Comparison of ENCODE assay signal across 1 cellular context in the genomic region with DNA sequence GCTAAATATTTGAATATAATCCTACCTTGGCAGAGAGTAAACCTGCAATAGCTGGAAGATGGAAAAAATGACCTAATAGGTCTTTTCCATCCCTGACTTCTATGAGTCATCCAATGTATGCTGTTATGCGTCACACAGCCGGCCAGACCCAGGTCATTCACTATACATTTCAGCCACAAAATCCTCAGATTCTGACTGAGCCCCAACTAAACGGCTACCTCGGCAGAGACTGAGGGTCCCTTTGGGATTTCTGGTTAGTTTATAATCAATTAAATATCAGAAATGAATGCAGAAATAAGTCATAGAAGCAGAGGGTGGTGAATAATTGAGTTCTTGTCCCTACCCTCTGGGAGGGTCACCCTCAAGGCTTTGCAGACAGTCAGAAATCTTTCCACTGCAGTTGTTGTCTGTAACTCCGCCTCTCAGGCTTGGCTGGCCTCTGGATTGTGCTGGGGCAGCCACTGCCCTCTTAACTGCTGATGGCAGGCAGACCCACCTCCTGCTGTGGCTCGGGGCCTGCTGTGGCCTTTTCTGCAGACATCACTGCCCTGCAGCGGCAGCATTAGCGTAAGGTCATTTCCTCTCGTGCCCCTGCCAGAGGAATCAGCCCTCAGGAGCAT.
TF ChIP-seq lines count a peak whose summit lies in the region.

No MANE protein-coding gene starts in this region.

TF ChIP-seq in SK-N-SH, 30 proteins besides CTCF, POLR2A, EP300 and RAD21 (continued from another document):
- TF ChIP-seq GATA2 (CRISPR knock-in tag; IDR thresholded peaks at IDR 0.05) (no peak), CHD2 (IDR thresholded peaks at IDR 0.05; ENCODE audit: low read length, partially characterized antibody) (no peak), RCOR1 (IDR thresholded peaks at IDR 0.05; ENCODE audit: low read length) (no peak), ELF1 (IDR thresholded peaks at IDR 0.05) (no peak), RFX5 (IDR thresholded peaks at IDR 0.05; ENCODE audit: low read length) (no peak), YY1 (IDR thresholded peaks at IDR 0.05; ENCODE audit: low read depth) (0 out of 2 replicates have a peak, but pooled peaks have one; percentile 24), RXRA (IDR thresholded peaks at IDR 0.05; ENCODE audit: borderline replicate concordance, low read depth) (peak; percentile 61; the same call in 1 of the 2 replicates), GABPA (IDR thresholded peaks at IDR 0.05; ENCODE audit: low read depth) (no peak), FOXM1 (IDR thresholded peaks at IDR 0.05; ENCODE audit: low read depth) (no peak), NFIC (IDR thresholded peaks at IDR 0.05; ENCODE audit: borderline replicate concordance) (peak; percentile 53), FOXJ3 (CRISPR knock-in tag; IDR thresholded peaks at IDR 0.05) (peak; percentile 57; the same call in 1 of the 2 replicates), REST (IDR thresholded peaks at IDR 0.05; ENCODE audit: low read depth, low read length) (no peak), FOSL2 (IDR thresholded peaks at IDR 0.05; ENCODE audit: borderline replicate concordance, low read depth) (peak; percentile 90)
- TF ChIP-seq, protein P1, sequence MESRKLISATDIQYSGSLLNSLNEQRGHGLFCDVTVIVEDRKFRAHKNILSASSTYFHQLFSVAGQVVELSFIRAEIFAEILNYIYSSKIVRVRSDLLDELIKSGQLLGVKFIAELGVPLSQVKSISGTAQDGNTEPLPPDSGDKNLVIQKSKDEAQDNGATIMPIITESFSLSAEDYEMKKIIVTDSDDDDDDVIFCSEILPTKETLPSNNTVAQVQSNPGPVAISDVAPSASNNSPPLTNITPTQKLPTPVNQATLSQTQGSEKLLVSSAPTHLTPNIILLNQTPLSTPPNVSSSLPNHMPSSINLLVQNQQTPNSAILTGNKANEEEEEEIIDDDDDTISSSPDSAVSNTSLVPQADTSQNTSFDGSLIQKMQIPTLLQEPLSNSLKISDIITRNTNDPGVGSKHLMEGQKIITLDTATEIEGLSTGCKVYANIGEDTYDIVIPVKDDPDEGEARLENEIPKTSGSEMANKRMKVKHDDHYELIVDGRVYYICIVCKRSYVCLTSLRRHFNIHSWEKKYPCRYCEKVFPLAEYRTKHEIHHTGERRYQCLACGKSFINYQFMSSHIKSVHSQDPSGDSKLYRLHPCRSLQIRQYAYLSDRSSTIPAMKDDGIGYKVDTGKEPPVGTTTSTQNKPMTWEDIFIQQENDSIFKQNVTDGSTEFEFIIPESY (IDR thresholded peaks at IDR 0.05; ENCODE audit: borderline replicate concordance, low read depth), result no peak
- TF ChIP-seq, protein P2, sequence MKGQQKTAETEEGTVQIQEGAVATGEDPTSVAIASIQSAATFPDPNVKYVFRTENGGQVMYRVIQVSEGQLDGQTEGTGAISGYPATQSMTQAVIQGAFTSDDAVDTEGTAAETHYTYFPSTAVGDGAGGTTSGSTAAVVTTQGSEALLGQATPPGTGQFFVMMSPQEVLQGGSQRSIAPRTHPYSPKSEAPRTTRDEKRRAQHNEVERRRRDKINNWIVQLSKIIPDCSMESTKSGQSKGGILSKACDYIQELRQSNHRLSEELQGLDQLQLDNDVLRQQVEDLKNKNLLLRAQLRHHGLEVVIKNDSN (IDR thresholded peaks at IDR 0.05; ENCODE audit: borderline replicate concordance, low read depth), result no peak
- TF ChIP-seq, protein P3, sequence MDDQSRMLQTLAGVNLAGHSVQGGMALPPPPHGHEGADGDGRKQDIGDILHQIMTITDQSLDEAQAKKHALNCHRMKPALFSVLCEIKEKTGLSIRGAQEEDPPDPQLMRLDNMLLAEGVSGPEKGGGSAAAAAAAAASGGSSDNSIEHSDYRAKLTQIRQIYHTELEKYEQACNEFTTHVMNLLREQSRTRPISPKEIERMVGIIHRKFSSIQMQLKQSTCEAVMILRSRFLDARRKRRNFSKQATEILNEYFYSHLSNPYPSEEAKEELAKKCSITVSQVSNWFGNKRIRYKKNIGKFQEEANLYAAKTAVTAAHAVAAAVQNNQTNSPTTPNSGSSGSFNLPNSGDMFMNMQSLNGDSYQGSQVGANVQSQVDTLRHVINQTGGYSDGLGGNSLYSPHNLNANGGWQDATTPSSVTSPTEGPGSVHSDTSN (IDR thresholded peaks at IDR 0.05), result peak; percentile 19; the same call in 1 of the 2 replicates
